ENCODE assay signal across 11 cellular contexts in the genomic region with DNA sequence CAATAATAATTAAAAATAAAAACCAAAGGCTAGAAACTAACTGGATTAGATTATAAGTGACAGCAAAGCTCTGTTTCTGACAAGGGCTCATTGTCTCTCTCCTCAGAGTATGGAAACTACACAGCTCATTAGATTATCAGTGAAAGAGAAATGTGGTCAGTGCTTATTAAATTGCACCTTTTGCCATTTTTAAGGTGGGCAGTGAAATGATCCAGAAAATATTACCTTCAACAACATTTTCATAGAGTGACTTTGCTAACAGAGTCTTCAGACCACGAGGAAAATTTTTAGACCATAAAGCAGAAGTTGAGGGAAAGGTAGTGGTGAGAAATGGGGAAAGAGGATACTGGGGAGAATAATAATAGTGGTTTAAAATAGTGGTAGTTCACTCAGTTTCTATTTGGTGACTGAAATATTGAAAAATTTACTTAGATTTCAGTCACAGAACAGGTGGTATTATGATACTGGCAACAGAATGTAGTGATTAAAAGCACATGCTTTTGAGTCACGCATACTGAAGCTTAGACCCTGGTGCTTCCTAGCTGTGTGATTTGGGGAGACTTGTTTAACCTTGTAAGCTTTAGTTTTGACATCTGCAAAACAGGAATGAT.
A peak's percentile ranks its signal among the peaks of the same experiment; 100 is the strongest.
DNase-seq lines count a peak whose midpoint lies in the region; ATAC-seq and TF ChIP-seq lines count a peak whose summit lies in the region.
"Had no signal": no experiment of that assay in that cellular context is flagged by ENCODE, and none has a peak within 500 bp of the region (broad histone marks: within the 10 kb centered on the region; RNA-seq: fewer than 3 reads in every experiment).

No MANE protein-coding gene starts in this region.

- no peak overlapping the region for H3K4me3 Mint-ChIP-seq in nephron progenitor cell
- H3K4me3 Mint-ChIP-seq: CD4-positive, alpha-beta T cell had no signal

- no peaks in the 10 kb centered on the region for H3K27me3 Mint-ChIP-seq in nephron progenitor cell (ENCODE audit: low read depth, poor library complexity)
- H3K27me3 Mint-ChIP-seq: CD4-positive, alpha-beta T cell had no signal

- no peaks in the 10 kb centered on the region for H3K36me3 Mint-ChIP-seq in nephron progenitor cell (ENCODE audit: low read depth)

- H3K4me3 ChIP-seq in fibroblast of mammary gland (ENCODE audit: control insufficient read depth, low read depth, low read length): no peak overlapping the region

- ATAC-seq in GM18868 (IDR thresholded peaks at IDR 0.05; ENCODE audit: unreplicated experiment) (peak; percentile 84), GM21717 (IDR thresholded peaks at IDR 0.05; ENCODE audit: unreplicated experiment) (peak; percentile 90), HG03175 (IDR thresholded peaks at IDR 0.05; ENCODE audit: unreplicated experiment) (peak; percentile 84)
- ATAC-seq: left lobe of liver had no signal

- H3K4me1 Mint-ChIP-seq in nephron progenitor cell: no peaks in the 10 kb centered on the region

- H3K9me3 Mint-ChIP-seq in nephron progenitor cell: no peaks in the 10 kb centered on the region

- DNase-seq in fibroblast of mammary gland (ENCODE audit: low read depth): peak; percentile 6
- no peak for DNase-seq in KG1 (lab: John Stamatoyannopoulos, UW)
- no peak for DNase-seq in nephron progenitor cell
- no peak for DNase-seq in cortex of kidney (lab: John Stamatoyannopoulos, UW)
- no peak for DNase-seq in iPS-NIHi11 (ENCODE audit: low spot score)
- DNase-seq: CD4-positive, alpha-beta T cell; NCI-H345 had no signal

- TF ChIP-seq CTCF in fibroblast of mammary gland (conservative IDR thresholded peaks at IDR 0.05; ENCODE audit: control insufficient read depth, insufficient read depth, low read depth, low read length) (no peak), nephron progenitor cell (IDR thresholded peaks at IDR 0.05) (no peak)

- H3K27ac Mint-ChIP-seq in nephron progenitor cell: no peak overlapping the region
- H3K27ac Mint-ChIP-seq: CD4-positive, alpha-beta T cell had no signal
